In genomic region chr14:62125793-62126192, GRCh38 we compare ENCODE assay signal across 14 cellular contexts.
DNase-seq lines count a peak whose midpoint lies in the region; ATAC-seq, FAIRE-seq and TF ChIP-seq lines count a peak whose summit lies in the region.
"Had no signal": no experiment of that assay in that cellular context is flagged by ENCODE, and none has a peak within 500 bp of the region (broad histone marks: within the 10 kb centered on the region; RNA-seq: fewer than 3 reads in every experiment).

No MANE protein-coding gene starts in this region.

- H3K4me2 ChIP-seq in GM23338 (no peak overlapping the region), neural cell (ENCODE audit: low read length) (no peak overlapping the region)

- no peak overlapping the region for H3K4me3 Mint-ChIP-seq in GM23338
- no peak overlapping the region for H3K4me3 Mint-ChIP-seq in WTC11
- H3K4me3 Mint-ChIP-seq: CD14-positive monocyte; CD8-positive, alpha-beta T cell had no signal

- no peaks in the 10 kb centered on the region for H3K9me3 ChIP-seq in neural cell (ENCODE audit: low read length)
- H3K9me3 ChIP-seq: HAP-1 had no signal

- POLR2A ChIA-PET in WTC11 (lab: Charles Lee): no interaction called here

- H3K27me3 ChIP-seq in GM23338 (ENCODE audit: insufficient read depth): no peaks in the 10 kb centered on the region
- H3K27me3 ChIP-seq in neural cell (ENCODE audit: insufficient read depth, low read depth, low read length): no peaks in the 10 kb centered on the region

- ATAC-seq in GM23338 (peak; percentile 60), WTC11 (peak; percentile 38)
- ATAC-seq: CD8-positive, alpha-beta T cell; GM12878 had no signal

- no peaks in the 10 kb centered on the region; the same call in 1 of the 2 replicates for H3K4me1 ChIP-seq in GM23338 (ENCODE audit: insufficient read depth)
- H3K4me1 ChIP-seq: HAP-1 had no signal

- DNase-seq in D721Med (ENCODE audit: insufficient read length, low spot score) (no peak), GM23338 (ENCODE audit: low spot score) (peak; percentile 19), WTC11 (ENCODE audit: low spot score) (no peak), midbrain (lab: John Stamatoyannopoulos, UW) (no peak)
- DNase-seq in activated CD4-positive, alpha-beta T cell treated with anti-CD3 and anti-CD28 coated beads, Interleukin-2, amount 50 U/mL, for 4 hours: no peak
- DNase-seq: CD8-positive, alpha-beta T cell; COR-L47; DMS53; GOT3 had no signal

- no peak for TF ChIP-seq EP300 in neural cell (conservative IDR thresholded peaks at IDR 0.05; ENCODE audit: poor library complexity, severe bottlenecking)

- no peak overlapping the region for H3K27ac ChIP-seq in GM23338 (ENCODE audit: low read depth)
- no peak overlapping the region for H3K27ac ChIP-seq in neural cell (ENCODE audit: low read length)

- no peak overlapping the region for H3K9ac ChIP-seq in neural cell (ENCODE audit: low read length)

- H3K79me2 ChIP-seq in GM23338 (replicated peaks; ENCODE audit: insufficient read depth): no peaks in the 10 kb centered on the region
- no peaks in the 10 kb centered on the region for H3K79me2 ChIP-seq in neural cell (replicated peaks; ENCODE audit: insufficient read depth, low read length)

- peak; percentile 20 for TF ChIP-seq RAD21 in neural cell (conservative IDR thresholded peaks at IDR 0.05)

- H2AFZ ChIP-seq in GM23338: no peak overlapping the region
- H2AFZ ChIP-seq in neural cell (ENCODE audit: low read depth, low read length): no peak overlapping the region

- TF ChIP-seq CTCF in D721Med (IDR thresholded peaks at IDR 0.05; ENCODE audit: insufficient read depth, missing control alignments) (no peak), GM23338 (conservative IDR thresholded peaks at IDR 0.05; ENCODE audit: low read depth in 2 of 2) (peak in 1 of 2 experiments; percentile 12; a peak in 1 of 4 replicates), WTC11 (IDR thresholded peaks at IDR 0.05) (no peak), neural cell (IDR thresholded peaks at IDR 0.05; ENCODE audit: poor library complexity, severe bottlenecking) (no peak)

- H3K27me3 Mint-ChIP-seq in GM23338 (ENCODE audit: insufficient read depth, low read depth, poor library complexity) (no peaks in the 10 kb centered on the region), WTC11 (ENCODE audit: low read depth) (no peaks in the 10 kb centered on the region)

- H3F3A ChIP-seq in GM23338 (replicated peaks; ENCODE audit: low read depth) (no peaks in the 10 kb centered on the region), neural cell (ENCODE audit: insufficient read depth, low read length, poor library complexity, severe bottlenecking) (no peaks in the 10 kb centered on the region)

- H4K20me1 ChIP-seq in GM23338 (replicated peaks; ENCODE audit: insufficient read depth) (no peaks in the 10 kb centered on the region), neural cell (ENCODE audit: insufficient read depth) (no peaks in the 10 kb centered on the region)

- H3K27ac Mint-ChIP-seq in GM23338: no peak overlapping the region
- H3K27ac Mint-ChIP-seq in WTC11: no peak overlapping the region
- H3K27ac Mint-ChIP-seq: CD14-positive monocyte; CD8-positive, alpha-beta T cell had no signal

- H3K36me3 Mint-ChIP-seq in GM23338 (ENCODE audit: low read depth) (no peaks in the 10 kb centered on the region), WTC11 (no peaks in the 10 kb centered on the region)
- H3K36me3 Mint-ChIP-seq: CD14-positive monocyte; CD8-positive, alpha-beta T cell had no signal

- no peaks in the 10 kb centered on the region for H3K36me3 ChIP-seq in GM23338 (ENCODE audit: insufficient read depth)
- H3K36me3 ChIP-seq in neural cell (ENCODE audit: insufficient read depth, low read length): no peaks in the 10 kb centered on the region
- H3K36me3 ChIP-seq: HAP-1 had no signal

- peak; percentile 35 for FAIRE-seq in D721Med (lab: Jason Lieb, UNC)
- FAIRE-seq: GM12878, GM18507 had no signal

- CTCF ChIA-PET in WTC11 (lab: Charles Lee): interaction anchor here (0.9 to 4.2 kb wide), 14 partner anchors 8 to 289 kb away, joined by 3 to 118 read pairs (median 6); no protein-coding TSS in a partner anchor

- H3K4me3 ChIP-seq in GM23338 (no peak overlapping the region), neural cell (ENCODE audit: low read length) (no peak overlapping the region)
- H3K4me3 ChIP-seq: GM12878, HAP-1 had no signal

- H3K9me2 ChIP-seq in GM23338 (ENCODE audit: insufficient read depth) (no peaks in the 10 kb centered on the region), neural cell (ENCODE audit: insufficient read depth, low read length) (no peaks in the 10 kb centered on the region)

- no peaks in the 10 kb centered on the region for H3K9me3 Mint-ChIP-seq in GM23338
- no peaks in the 10 kb centered on the region for H3K9me3 Mint-ChIP-seq in WTC11
- H3K9me3 Mint-ChIP-seq: CD8-positive, alpha-beta T cell had no signal

- H3K4me1 Mint-ChIP-seq in GM23338: peaks cover 9% of the 10 kb centered on the region; the same call in 2 of the 3 replicates
- peaks cover 15% of the 10 kb centered on the region for H3K4me1 Mint-ChIP-seq in WTC11
- H3K4me1 Mint-ChIP-seq: CD14-positive monocyte had no signal

TF ChIP-seq in GM23338, 12 proteins besides CTCF, POLR2A, EP300 and RAD21 (continues in another document):
- TF ChIP-seq EZH2phosphoT487 (IDR thresholded peaks at IDR 0.05; ENCODE audit: unreplicated experiment) (no peak), EZH2 (IDR thresholded peaks at IDR 0.05; ENCODE audit: low read depth, unreplicated experiment) (no peak), ZNF114 (CRISPR knock-in tag; IDR thresholded peaks at IDR 0.05) (no peak), JUNB (IDR thresholded peaks at IDR 0.05; ENCODE audit: unreplicated experiment) (no peak), STAT1 (IDR thresholded peaks at IDR 0.05; ENCODE audit: unreplicated experiment) (no peak), POLR2AphosphoS5 (IDR thresholded peaks at IDR 0.05; ENCODE audit: low read depth) (no peak)
- TF ChIP-seq, protein P1, sequence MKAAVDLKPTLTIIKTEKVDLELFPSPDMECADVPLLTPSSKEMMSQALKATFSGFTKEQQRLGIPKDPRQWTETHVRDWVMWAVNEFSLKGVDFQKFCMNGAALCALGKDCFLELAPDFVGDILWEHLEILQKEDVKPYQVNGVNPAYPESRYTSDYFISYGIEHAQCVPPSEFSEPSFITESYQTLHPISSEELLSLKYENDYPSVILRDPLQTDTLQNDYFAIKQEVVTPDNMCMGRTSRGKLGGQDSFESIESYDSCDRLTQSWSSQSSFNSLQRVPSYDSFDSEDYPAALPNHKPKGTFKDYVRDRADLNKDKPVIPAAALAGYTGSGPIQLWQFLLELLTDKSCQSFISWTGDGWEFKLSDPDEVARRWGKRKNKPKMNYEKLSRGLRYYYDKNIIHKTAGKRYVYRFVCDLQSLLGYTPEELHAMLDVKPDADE (IDR thresholded peaks at IDR 0.05): no peak

TF ChIP-seq in WTC11, 78 proteins besides CTCF, POLR2A, EP300 and RAD21 (continues in another document):
- TF ChIP-seq, protein P2, sequence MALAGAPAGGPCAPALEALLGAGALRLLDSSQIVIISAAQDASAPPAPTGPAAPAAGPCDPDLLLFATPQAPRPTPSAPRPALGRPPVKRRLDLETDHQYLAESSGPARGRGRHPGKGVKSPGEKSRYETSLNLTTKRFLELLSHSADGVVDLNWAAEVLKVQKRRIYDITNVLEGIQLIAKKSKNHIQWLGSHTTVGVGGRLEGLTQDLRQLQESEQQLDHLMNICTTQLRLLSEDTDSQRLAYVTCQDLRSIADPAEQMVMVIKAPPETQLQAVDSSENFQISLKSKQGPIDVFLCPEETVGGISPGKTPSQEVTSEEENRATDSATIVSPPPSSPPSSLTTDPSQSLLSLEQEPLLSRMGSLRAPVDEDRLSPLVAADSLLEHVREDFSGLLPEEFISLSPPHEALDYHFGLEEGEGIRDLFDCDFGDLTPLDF (CRISPR knock-in tag; IDR thresholded peaks at IDR 0.05): no peak
- TF ChIP-seq NR2C2 (CRISPR knock-in tag; IDR thresholded peaks at IDR 0.05) (no peak), FOXK1 (CRISPR knock-in tag; IDR thresholded peaks at IDR 0.05) (no peak), NFE2L1 (CRISPR knock-in tag; IDR thresholded peaks at IDR 0.05) (no peak), USF1 (CRISPR knock-in tag; IDR thresholded peaks at IDR 0.05) (no peak)

TF ChIP-seq in neural cell, 6 proteins besides CTCF, POLR2A, EP300 and RAD21:
- TF ChIP-seq MXI1 (conservative IDR thresholded peaks at IDR 0.05; ENCODE audit: poor library complexity, severe bottlenecking): no peak
- peak; percentile 14 for TF ChIP-seq SMC3 (conservative IDR thresholded peaks at IDR 0.05; ENCODE audit: poor library complexity)
- no peak for TF ChIP-seq TAF1 (IDR thresholded peaks at IDR 0.05; ENCODE audit: low read depth)
- TF ChIP-seq EZH2 (IDR thresholded peaks at IDR 0.05; ENCODE audit: borderline replicate concordance, insufficient read depth, low read length, poor library complexity, severe bottlenecking): no peak
